1 cellular context compared by ENCODE assay signal in the genomic region with DNA sequence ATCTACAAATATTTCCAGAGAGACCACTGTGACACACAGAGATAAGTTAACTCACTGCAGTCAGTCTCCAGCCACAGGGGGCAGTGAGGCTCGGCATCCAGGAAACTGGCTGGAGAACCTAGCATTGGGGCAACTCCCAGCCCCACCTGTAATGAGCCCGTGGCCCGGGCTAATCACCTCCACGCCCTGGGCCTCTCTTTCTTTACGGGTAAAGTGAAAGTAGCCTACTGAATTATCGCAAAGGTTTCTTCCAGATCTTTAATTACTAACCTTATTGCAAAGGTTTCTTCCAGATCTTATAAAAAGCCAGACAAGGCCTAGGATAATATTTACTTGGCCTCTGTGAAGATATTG.
TF ChIP-seq lines count a peak whose summit lies in the region.

No MANE protein-coding gene starts in this region.

TF ChIP-seq in GM23338, 12 proteins besides CTCF, POLR2A, EP300 and RAD21 (continued from another document):
- TF ChIP-seq REST (IDR thresholded peaks at IDR 0.05; ENCODE audit: unreplicated experiment) = no peak
